Comparison of ENCODE assay signal across 8 cellular contexts in the genomic region with DNA sequence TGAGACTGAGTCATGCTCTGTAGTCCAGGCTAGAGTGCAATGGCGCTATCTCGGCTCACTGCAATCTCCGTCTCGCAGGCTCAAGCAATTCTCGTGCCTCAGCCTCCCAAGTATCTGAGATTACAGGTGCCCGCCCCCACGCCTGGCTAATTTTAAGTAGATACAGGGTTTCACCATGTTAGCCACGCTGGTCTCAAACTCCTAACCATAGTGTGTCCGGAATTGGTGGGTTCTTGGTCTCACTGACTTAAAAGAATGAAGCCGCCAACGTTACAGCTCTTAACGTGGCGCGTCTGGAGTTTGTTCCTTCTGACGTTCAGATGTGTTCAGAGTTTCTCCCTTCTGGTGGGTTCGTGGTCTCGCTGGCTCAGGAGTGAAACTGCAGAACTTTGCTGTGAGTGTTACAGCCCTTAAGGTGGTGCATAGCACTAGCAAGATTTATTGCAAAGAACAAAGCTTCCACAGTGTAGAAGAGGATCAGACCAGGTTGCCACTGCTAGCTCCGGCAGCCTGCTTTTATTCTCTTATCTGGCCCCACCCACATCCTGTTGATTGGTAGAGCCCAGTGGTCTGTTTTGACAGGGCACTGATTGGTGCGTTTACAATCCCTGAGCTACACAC. TPM values are rescaled to one million over a fixed set of nuclear protein-coding genes. Genes with fewer than 3 reads are reported as not detected.
DNase-seq lines count a peak whose midpoint lies in the region; ATAC-seq and TF ChIP-seq lines count a peak whose summit lies in the region.
"Not testable (repeated sequence)": the region's sequence is repeated elsewhere in the genome, so short reads cannot be mapped to it uniquely, and the experiment has no call there.
"Had no signal": no experiment of that assay in that cellular context is flagged by ENCODE, and none has a peak within 500 bp of the region (broad histone marks: within the 10 kb centered on the region; RNA-seq: fewer than 3 reads in every experiment).

No MANE protein-coding gene starts in this region.

- peak overlapping the region; percentile 82 for H3K27ac Mint-ChIP-seq in activated CD4-positive, alpha-beta T cell treated with anti-CD3 and anti-CD28 coated beads, Interleukin-2, amount 10 ng/mL, durations not matched to agents 24 days and 14 days
- H3K27ac Mint-ChIP-seq in activated naive CD8-positive, alpha-beta T cell = peak overlapping the region; percentile 96
- H3K27ac Mint-ChIP-seq in nephron progenitor cell = peak overlapping the region; percentile 39
- peak overlapping the region; percentile 81 for H3K27ac Mint-ChIP-seq in stimulated activated effector memory CD8-positive, alpha-beta T cell treated with anti-CD3 and anti-CD28 coated beads, Interleukin-12 subunit alpha, Interleukin-12 subunit beta, amount 100 ng/mL, for 72 hours

- intact Hi-C loops in activated CD4-positive, alpha-beta T cell treated with anti-CD3 and anti-CD28 coated beads, Interleukin-2, amount 10 ng/mL, durations not matched to agents 24 days and 14 days (cut with micrococcal nuclease); Right ventricle myocardium inferior (cut with DNase I): not testable (repeated sequence)

- not testable (repeated sequence) for TF ChIP-seq CTCF in nephron progenitor cell (IDR thresholded peaks at IDR 0.05)

- DNase-seq in MV-4-11 (lab: John Stamatoyannopoulos, UW) (peak; percentile 49), Right ventricle myocardium inferior (ENCODE audit: missing footprints) (peak; percentile 48)
- DNase-seq in activated CD4-positive, alpha-beta T cell treated with anti-CD3 and anti-CD28 coated beads, Interleukin-2, amount 10 ng/mL, durations not matched to agents 24 days and 14 days = peak; percentile 85
- DNase-seq in activated T-cell treated with anti-CD3 and anti-CD28 coated beads, Interleukin-2, amount 50 U/mL, for 48 hours = peak; percentile 74 to 79
- not testable (repeated sequence) for DNase-seq in nephron progenitor cell
- DNase-seq in stimulated activated effector memory CD8-positive, alpha-beta T cell treated with anti-CD3 and anti-CD28 coated beads, Interleukin-12 subunit alpha, Interleukin-12 subunit beta, amount 100 ng/mL, for 72 hours (ENCODE audit: low spot score in 2 of 2) = peak in 1 of 2 donors; percentile 85

- peak overlapping the region; percentile 66 for H3K4me3 Mint-ChIP-seq in activated CD4-positive, alpha-beta T cell treated with anti-CD3 and anti-CD28 coated beads, Interleukin-2, amount 10 ng/mL, durations not matched to agents 24 days and 14 days
- H3K4me3 Mint-ChIP-seq in activated naive CD8-positive, alpha-beta T cell = peak overlapping the region; percentile 87
- not testable (repeated sequence) for H3K4me3 Mint-ChIP-seq in nephron progenitor cell
- H3K4me3 Mint-ChIP-seq in stimulated activated effector memory CD8-positive, alpha-beta T cell treated with anti-CD3 and anti-CD28 coated beads, Interleukin-12 subunit alpha, Interleukin-12 subunit beta, amount 100 ng/mL, for 72 hours = peak overlapping the region; percentile 58

- peaks cover 47% of the 10 kb centered on the region for H3K4me1 Mint-ChIP-seq in activated CD4-positive, alpha-beta T cell treated with anti-CD3 and anti-CD28 coated beads, Interleukin-2, amount 10 ng/mL, durations not matched to agents 24 days and 14 days
- peaks cover 48% of the 10 kb centered on the region for H3K4me1 Mint-ChIP-seq in activated naive CD8-positive, alpha-beta T cell (ENCODE audit: low read depth)
- H3K4me1 Mint-ChIP-seq in nephron progenitor cell = peaks cover 74% of the 10 kb centered on the region
- H3K4me1 Mint-ChIP-seq in stimulated activated effector memory CD8-positive, alpha-beta T cell treated with anti-CD3 and anti-CD28 coated beads, Interleukin-12 subunit alpha, Interleukin-12 subunit beta, amount 100 ng/mL, for 72 hours = peaks cover 36% of the 10 kb centered on the region

- H3K36me3 Mint-ChIP-seq in activated CD4-positive, alpha-beta T cell treated with anti-CD3 and anti-CD28 coated beads, Interleukin-2, amount 10 ng/mL, durations not matched to agents 24 days and 14 days (ENCODE audit: low read depth); activated naive CD8-positive, alpha-beta T cell; nephron progenitor cell (ENCODE audit: low read depth); stimulated activated effector memory CD8-positive, alpha-beta T cell treated with anti-CD3 and anti-CD28 coated beads, Interleukin-12 subunit alpha, Interleukin-12 subunit beta, amount 100 ng/mL, for 72 hours: not testable (repeated sequence)

- not testable (repeated sequence) for H3K27me3 Mint-ChIP-seq in activated CD4-positive, alpha-beta T cell treated with anti-CD3 and anti-CD28 coated beads, Interleukin-2, amount 10 ng/mL, durations not matched to agents 24 days and 14 days; activated naive CD8-positive, alpha-beta T cell
- H3K27me3 Mint-ChIP-seq in nephron progenitor cell (ENCODE audit: low read depth, poor library complexity) = peaks cover 12% of the 10 kb centered on the region

- not testable (repeated sequence) for ATAC-seq in Right ventricle myocardium inferior
- ATAC-seq in stimulated activated effector memory CD8-positive, alpha-beta T cell treated with anti-CD3 and anti-CD28 coated beads, Interleukin-12 subunit alpha, Interleukin-12 subunit beta, amount 100 ng/mL, for 72 hours = peak; percentile 72

- H3K9me3 Mint-ChIP-seq in activated CD4-positive, alpha-beta T cell treated with anti-CD3 and anti-CD28 coated beads, Interleukin-2, amount 10 ng/mL, durations not matched to agents 24 days and 14 days; activated naive CD8-positive, alpha-beta T cell (ENCODE audit: low read depth); stimulated activated effector memory CD8-positive, alpha-beta T cell treated with anti-CD3 and anti-CD28 coated beads, Interleukin-12 subunit alpha, Interleukin-12 subunit beta, amount 100 ng/mL, for 72 hours: not testable (repeated sequence)
- peaks cover 11% of the 10 kb centered on the region for H3K9me3 Mint-ChIP-seq in nephron progenitor cell

RNA-seq across cellular contexts. Expression of a gene that starts 8.6 kb away (rescaled TPM):
- 184 and 189 TPM in 2 replicates for total RNA-seq in activated CD4-positive, alpha-beta T cell treated with anti-CD3 and anti-CD28 coated beads, Interleukin-2, amount 10 ng/mL, durations not matched to agents 24 days and 14 days
- total RNA-seq in Right ventricle myocardium inferior = 30.4 TPM

RNA-seq across cellular contexts. Expression of a gene that starts 16.2 kb away (rescaled TPM):
- total RNA-seq in activated CD4-positive, alpha-beta T cell treated with anti-CD3 and anti-CD28 coated beads, Interleukin-2, amount 10 ng/mL, durations not matched to agents 24 days and 14 days = 35.0 and 42.4 TPM in 2 replicates
- total RNA-seq in Right ventricle myocardium inferior = 19.4 TPM
- total RNA-seq: mammary epithelial cell had no signal

RNA-seq across cellular contexts. Expression of a gene that starts 51.5 kb away (rescaled TPM):
- total RNA-seq in activated CD4-positive, alpha-beta T cell treated with anti-CD3 and anti-CD28 coated beads, Interleukin-2, amount 10 ng/mL, durations not matched to agents 24 days and 14 days = 2.2 and 2.5 TPM in 2 replicates
- total RNA-seq in Right ventricle myocardium inferior = 3.6 TPM

Comparison
In these comparisons a context has a peak if more than half of its experiments do, and no peak if none do; other contexts are left out.
1. H3K27ac Mint-ChIP-seq: peak in every context shown above with its lines; median percentile 96 in activated naive CD8-positive, alpha-beta T cell; 82 in activated CD4-positive, alpha-beta T cell treated with anti-CD3 and anti-CD28 coated beads, Interleukin-2, amount 10 ng/mL, durations not matched to agents 24 days and 14 days; 81 in stimulated activated effector memory CD8-positive, alpha-beta T cell treated with anti-CD3 and anti-CD28 coated beads, Interleukin-12 subunit alpha, Interleukin-12 subunit beta, amount 100 ng/mL, for 72 hours; 39 in nephron progenitor cell.